In genomic region chr15:73952913-73953750, GRCh38 we compare ENCODE assay signal across 21 cellular contexts. TPM values are rescaled to one million over a fixed set of nuclear protein-coding genes. Genes with fewer than 3 reads are reported as not detected.
DNase-seq lines count a peak whose midpoint lies in the region; TF ChIP-seq lines count a peak whose summit lies in the region.
"Had no signal": no experiment of that assay in that cellular context is flagged by ENCODE, and none has a peak within 500 bp of the region (broad histone marks: within the 10 kb centered on the region; RNA-seq: fewer than 3 reads in every experiment).

No MANE protein-coding gene starts in this region.

- no TSS peak for BruUV-seq in Caco-2 (replicated peaks; lab: Mats Ljungman, UMichigan)

- H3K4me1 Mint-ChIP-seq in chondrocyte (ENCODE audit: low read depth) = peaks cover 82% of the 10 kb centered on the region
- H3K4me1 Mint-ChIP-seq in nephron progenitor cell = peaks cover 41% of the 10 kb centered on the region
- peaks cover 6% of the 10 kb centered on the region for H3K4me1 Mint-ChIP-seq in Caco-2 (ENCODE audit: low read depth, unreplicated experiment)

- DNase-seq in activated effector memory CD4-positive, alpha-beta T cell treated with anti-CD3 and anti-CD28 coated beads, Interleukin-2, amount 50 U/mL, for 16 hours = peak; percentile 41
- DNase-seq in activated effector memory CD4-positive, alpha-beta T cell treated with Interleukin-2 at 50 U/mL for 16 hours = no peak
- DNase-seq in chondrocyte (ENCODE audit: low spot score) (peak; percentile 76), nephron progenitor cell (no peak), tibial nerve (ENCODE audit: low spot score in 2 of 2) (no peak), Caco-2 (no peak), NCI-H2029 (lab: John Stamatoyannopoulos, UW) (no peak), dedifferentiated amniotic fluid mesenchymal stem cell (ENCODE audit: extremely low spot score) (no peak)
- DNase-seq: activated naive CD4-positive, alpha-beta T cell; brain microvascular endothelial cell; erythroblast; naive B cell; NCI-H1417 treated with DMSO at 0.1 percent for 48 hours; NCI-H2171; NCI-H526 treated with DMSO at 0.1 percent for 48 hours; transverse colon had no signal

- peak overlapping the region; percentile 81 to 99 (median 89) for H3K27ac ChIP-seq in tibial nerve
- H3K27ac ChIP-seq: A549, brain microvascular endothelial cell, C4-2B, SJSA1 had no signal

- H3K27me3 ChIP-seq in tibial nerve (no peaks in the 10 kb centered on the region), Caco-2 (replicated peaks; ENCODE audit: control insufficient read depth, insufficient read depth, low read length) (no peaks in the 10 kb centered on the region)
- H3K27me3 ChIP-seq: brain microvascular endothelial cell, SJSA1, transverse colon had no signal

- H3K4me3 ChIP-seq in tibial nerve (no peak overlapping the region), Caco-2 (ENCODE audit: low read depth, low read length) (no peak overlapping the region)
- H3K4me3 ChIP-seq: A549, SJSA1, transverse colon had no signal

- intact Hi-C loops in Caco-2 (cut with micrococcal nuclease; ENCODE audit: unreplicated experiment) = no loop called here

- H3K27ac Mint-ChIP-seq in chondrocyte (ENCODE audit: unreplicated experiment) = no peak overlapping the region
- H3K27ac Mint-ChIP-seq in nephron progenitor cell = peak overlapping the region; percentile 52
- H3K27ac Mint-ChIP-seq in Caco-2 (ENCODE audit: unreplicated experiment) = no peak overlapping the region
- H3K27ac Mint-ChIP-seq: stimulated activated memory B cell treated with anti-CD40 and anti-IgM and Interleukin-4, amounts not matched to agents 10 μg/mL and 1 μg/mL and 100 μg/mL, for 72 hours had no signal

- H3K4me3 Mint-ChIP-seq in chondrocyte (ENCODE audit: unreplicated experiment) = no peak overlapping the region
- H3K4me3 Mint-ChIP-seq in nephron progenitor cell = no peak overlapping the region
- no peak overlapping the region for H3K4me3 Mint-ChIP-seq in Caco-2 (ENCODE audit: unreplicated experiment)
- H3K4me3 Mint-ChIP-seq: stimulated activated memory B cell treated with anti-CD40 and anti-IgM and Interleukin-4, amounts not matched to agents 10 μg/mL and 1 μg/mL and 100 μg/mL, for 72 hours had no signal

- no peak for TF ChIP-seq EP300 in tibial nerve (IDR thresholded peaks at IDR 0.05)

- H3K36me3 Mint-ChIP-seq in chondrocyte (ENCODE audit: low read depth) = peaks cover 20% of the 10 kb centered on the region
- H3K36me3 Mint-ChIP-seq in nephron progenitor cell (ENCODE audit: low read depth) = peaks cover 16% of the 10 kb centered on the region
- no peaks in the 10 kb centered on the region for H3K36me3 Mint-ChIP-seq in Caco-2 (ENCODE audit: insufficient read depth, unreplicated experiment)
- H3K36me3 Mint-ChIP-seq: naive B cell; stimulated activated memory B cell treated with anti-CD40 and anti-IgM and Interleukin-4, amounts not matched to agents 10 μg/mL and 1 μg/mL and 100 μg/mL, for 72 hours had no signal

- no peaks in the 10 kb centered on the region for H3K9me3 Mint-ChIP-seq in chondrocyte (ENCODE audit: low read depth)
- no peaks in the 10 kb centered on the region for H3K9me3 Mint-ChIP-seq in nephron progenitor cell
- H3K9me3 Mint-ChIP-seq in Caco-2 (ENCODE audit: unreplicated experiment) = no peaks in the 10 kb centered on the region
- H3K9me3 Mint-ChIP-seq: naive B cell; stimulated activated memory B cell treated with anti-CD40 and anti-IgM and Interleukin-4, amounts not matched to agents 10 μg/mL and 1 μg/mL and 100 μg/mL, for 72 hours had no signal

- no peak for TF ChIP-seq CTCF in chondrocyte (IDR thresholded peaks at IDR 0.05)
- no peak for TF ChIP-seq CTCF in nephron progenitor cell (IDR thresholded peaks at IDR 0.05)
- no peak for TF ChIP-seq CTCF in tibial nerve (IDR thresholded peaks at IDR 0.05)
- TF ChIP-seq CTCF in Caco-2 (IDR thresholded peaks at IDR 0.05; ENCODE audit: insufficient read depth in 1 of 2, low read depth in 1 of 2, low read length in 1 of 2, severe bottlenecking in 1 of 2, unreplicated experiment in 1 of 2) = no peak

- peaks cover 0 to 56% (median 28%) of the 10 kb centered on the region in 4 donors for H3K4me1 ChIP-seq in tibial nerve
- no peaks in the 10 kb centered on the region for H3K4me1 ChIP-seq in Caco-2

- WGBS in tibial nerve, 2 donors = 65 to 79% methylated on average over 9 to 10 of the region's 10 CpGs

- H3K36me3 ChIP-seq in tibial nerve (no peaks in the 10 kb centered on the region), Caco-2 (ENCODE audit: control insufficient read depth, insufficient read depth, low read length) (no peaks in the 10 kb centered on the region)
- H3K36me3 ChIP-seq: SJSA1, transverse colon had no signal

- POLR2A ChIA-PET in Caco-2 (lab: Charles Lee) = no interaction called here

- TF ChIP-seq POLR2A in tibial nerve (IDR thresholded peaks at IDR 0.05) = no peak

- H3K9me3 ChIP-seq in tibial nerve (no peaks in the 10 kb centered on the region), Caco-2 (no peaks in the 10 kb centered on the region)
- H3K9me3 ChIP-seq: A549, SJSA1, transverse colon had no signal

- H3K27me3 Mint-ChIP-seq in chondrocyte (ENCODE audit: low read depth) = no peaks in the 10 kb centered on the region
- H3K27me3 Mint-ChIP-seq in nephron progenitor cell (ENCODE audit: low read depth, poor library complexity) = peaks cover 6% of the 10 kb centered on the region
- peaks cover 4% of the 10 kb centered on the region for H3K27me3 Mint-ChIP-seq in Caco-2 (ENCODE audit: insufficient read depth, unreplicated experiment)

- CTCF ChIA-PET in Caco-2 (lab: Charles Lee) = interaction anchor here (1.0 kb wide), 1 partner anchor 20 kb away, joined by 3 read pairs; no protein-coding TSS in a partner anchor

RNA-seq across cellular contexts. Expression of gene LOXL1, which starts 26.9 kb away (rescaled TPM):
- total RNA-seq in chondrocyte (428 to 446 TPM (median 444 TPM) in 3 replicates), tibial nerve (10 to 100 TPM; 21.6 to 29.1 (median 24.4) TPM), Caco-2 (2022) (1.3 and 3.7 TPM in 2 replicates)
- total RNA-seq: OCI-LY7 had no signal

RNA-seq across cellular contexts. Expression of gene STOML1, which starts 39.0 kb away (rescaled TPM):
- total RNA-seq in chondrocyte = 18.0 to 26.4 TPM (median 18.9 TPM) in 3 replicates
- total RNA-seq in tibial nerve = 10 to 100 TPM; 16.6 to 29.1 (median 21.5) TPM
- total RNA-seq in Caco-2 (2022) = 7.6 TPM in 2 replicates

RNA-seq across cellular contexts. Expression of gene PML, which starts 41.4 kb away (rescaled TPM):
- total RNA-seq in chondrocyte (38.8 to 44.3 TPM (median 40.0 TPM) in 3 replicates), tibial nerve (100 to 1,000 TPM in 2 of 4 donors, 10 to 100 TPM in 2; 69.3 to 159 (median 89.4) TPM), Caco-2 (2022) (18.7 and 19.5 TPM in 2 replicates)

Comparison
In these comparisons a context has a peak if more than half of its experiments do, and no peak if none do; other contexts are left out.
1. DNase-seq: peak in activated effector memory CD4-positive, alpha-beta T cell treated with anti-CD3 and anti-CD28 coated beads, Interleukin-2, amount 50 U/mL, for 16 hours (single experiment) and chondrocyte (single experiment); none in activated effector memory CD4-positive, alpha-beta T cell treated with Interleukin-2 at 50 U/mL for 16 hours (single experiment), nephron progenitor cell (single experiment), tibial nerve (0 of 2), Caco-2 (0 of 2), NCI-H2029 (single experiment) and dedifferentiated amniotic fluid mesenchymal stem cell (single experiment).
2. RNA of gene LOXL1, which starts 26.9 kb away (total RNA-seq): 428 to 446 TPM in chondrocyte; 21.6 to 29.1 TPM in tibial nerve and 1.3 to 3.7 TPM in Caco-2; every median in the first group is over 10 times any median in the second.